ENCODE assay signal across 18 cellular contexts in genomic region chr14:53547593-53547992, GRCh38.
"Had no signal": no experiment of that assay in that cellular context is flagged by ENCODE, and none has a peak within 500 bp of the region (broad histone marks: within the 10 kb centered on the region; RNA-seq: fewer than 3 reads in every experiment).

No MANE protein-coding gene starts in this region.

- H3K36me3 ChIP-seq: adrenal gland, esophagus muscularis mucosa, gastroesophageal sphincter, left ventricle myocardium inferior, transverse colon, uterus had no signal

- H3K27me3 ChIP-seq: adrenal gland, esophagus muscularis mucosa, gastroesophageal sphincter, transverse colon, uterus had no signal

- H3K9me3 ChIP-seq: adrenal gland, esophagus muscularis mucosa, gastroesophageal sphincter, left ventricle myocardium inferior, transverse colon, uterus had no signal

- H3K4me3 ChIP-seq: adrenal gland, esophagus muscularis mucosa, gastroesophageal sphincter, left ventricle myocardium inferior, transverse colon, uterus had no signal

- H3K9me3 Mint-ChIP-seq: activated naive CD4-positive, alpha-beta T cell treated with anti-CD3 and anti-CD28 coated beads, Interleukin-2, amount 50 U/mL, for 72 hours; activated T-helper 1 cell treated with anti-CD3 and anti-CD28 coated beads, Interleukin-12 subunit alpha, Interleukin-12 subunit beta, Interleukin-2, Interleukin-4 antibody, amounts not matched to agents 30 ng/mL and 10 ng/mL and 1 ng/mL, durations not matched to agents 14 hours and 24 hours and 36 hours; stimulated activated naive CD8-positive, alpha-beta T cell treated with anti-CD3 and anti-CD28 coated beads, Interleukin-15, Interleukin-2, amounts not matched to agents 100 ng/mL and 50 ng/mL, for 24 hours had no signal

- H3K4me3 Mint-ChIP-seq: activated CD4-positive, alpha-beta T cell treated with anti-CD3 and anti-CD28 coated beads for 36 hours; activated T-helper 1 cell treated with anti-CD3 and anti-CD28 coated beads, Interleukin-12 subunit alpha, Interleukin-12 subunit beta, Interleukin-2, Interleukin-4 antibody, amounts not matched to agents 30 ng/mL and 10 ng/mL and 1 ng/mL, durations not matched to agents 14 hours and 24 hours and 36 hours; immature natural killer cell; stimulated activated naive CD8-positive, alpha-beta T cell treated with anti-CD3 and anti-CD28 coated beads, Interleukin-15, Interleukin-2, amounts not matched to agents 100 ng/mL and 50 ng/mL, for 24 hours had no signal

- H3K4me1 ChIP-seq: adrenal gland, uterus had no signal

- H3K27ac ChIP-seq: adrenal gland, esophagus muscularis mucosa, gastroesophageal sphincter, left ventricle myocardium inferior, transverse colon, uterus had no signal

- DNase-seq: activated CD4-positive, alpha-beta T cell treated with anti-CD3 and anti-CD28 coated beads for 36 hours; activated CD4-positive, alpha-beta T cell treated with anti-CD3 and anti-CD28 coated beads, Interleukin-2, amount 50 U/mL, for 48 hours; activated gamma-delta T cell treated with Interleukin-2 at 50 U/mL for 16 hours; adrenal gland; effector CD4-positive, alpha-beta T cell; immature natural killer cell; kidney glomerular epithelial cell; left ventricle myocardium inferior; occipital lobe; posterior cingulate gyrus; stimulated activated CD8-positive, alpha-beta memory T cell treated with anti-CD3 and anti-CD28 coated beads, Interleukin-4, amount 100 ng/mL, for 48 hours; transverse colon; uterus had no signal

- H3K27me3 Mint-ChIP-seq: activated CD4-positive, alpha-beta T cell treated with anti-CD3 and anti-CD28 coated beads for 36 hours had no signal

- H3K4me1 Mint-ChIP-seq: activated CD4-positive, alpha-beta T cell treated with anti-CD3 and anti-CD28 coated beads for 36 hours; immature natural killer cell had no signal

- H3K36me3 Mint-ChIP-seq: activated naive CD4-positive, alpha-beta T cell treated with anti-CD3 and anti-CD28 coated beads, Interleukin-2, amount 50 U/mL, for 72 hours; immature natural killer cell had no signal

- H3K27ac Mint-ChIP-seq: activated CD4-positive, alpha-beta T cell treated with anti-CD3 and anti-CD28 coated beads for 36 hours; activated naive CD4-positive, alpha-beta T cell treated with anti-CD3 and anti-CD28 coated beads, Interleukin-2, amount 50 U/mL, for 72 hours; activated T-helper 1 cell treated with anti-CD3 and anti-CD28 coated beads, Interleukin-12 subunit alpha, Interleukin-12 subunit beta, Interleukin-2, Interleukin-4 antibody, amounts not matched to agents 30 ng/mL and 10 ng/mL and 1 ng/mL, durations not matched to agents 14 hours and 24 hours and 36 hours; immature natural killer cell; stimulated activated naive CD8-positive, alpha-beta T cell treated with anti-CD3 and anti-CD28 coated beads, Interleukin-15, Interleukin-2, amounts not matched to agents 100 ng/mL and 50 ng/mL, for 24 hours had no signal

- ATAC-seq: activated CD4-positive, alpha-beta T cell treated with anti-CD3 and anti-CD28 coated beads for 36 hours; activated naive CD4-positive, alpha-beta T cell treated with anti-CD3 and anti-CD28 coated beads, Interleukin-2, amount 50 U/mL, for 72 hours; gastroesophageal sphincter had no signal
